In genomic region chr3:98513136-98513535, GRCh38 we compare ENCODE assay signal across 1 cellular context.
TF ChIP-seq lines count a peak whose summit lies in the region.

No MANE protein-coding gene starts in this region.

TF ChIP-seq in SK-N-SH treated with all-trans-retinoic acid at 6 μM for 48 hours, 23 proteins besides CTCF, POLR2A, EP300 and RAD21 (continued from another document):
- TF ChIP-seq, protein P1, sequence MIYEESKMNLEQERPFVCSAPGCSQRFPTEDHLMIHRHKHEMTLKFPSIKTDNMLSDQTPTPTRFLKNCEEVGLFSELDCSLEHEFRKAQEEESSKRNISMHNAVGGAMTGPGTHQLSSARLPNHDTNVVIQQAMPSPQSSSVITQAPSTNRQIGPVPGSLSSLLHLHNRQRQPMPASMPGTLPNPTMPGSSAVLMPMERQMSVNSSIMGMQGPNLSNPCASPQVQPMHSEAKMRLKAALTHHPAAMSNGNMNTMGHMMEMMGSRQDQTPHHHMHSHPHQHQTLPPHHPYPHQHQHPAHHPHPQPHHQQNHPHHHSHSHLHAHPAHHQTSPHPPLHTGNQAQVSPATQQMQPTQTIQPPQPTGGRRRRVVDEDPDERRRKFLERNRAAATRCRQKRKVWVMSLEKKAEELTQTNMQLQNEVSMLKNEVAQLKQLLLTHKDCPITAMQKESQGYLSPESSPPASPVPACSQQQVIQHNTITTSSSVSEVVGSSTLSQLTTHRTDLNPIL (CRISPR knock-in tag; IDR thresholded peaks at IDR 0.05; ENCODE audit: low read depth) = no peak
- TF ChIP-seq OSR1 (CRISPR knock-in tag; IDR thresholded peaks at IDR 0.05) (no peak), ZNF70 (CRISPR knock-in tag; IDR thresholded peaks at IDR 0.05) (no peak), TSHZ2 (CRISPR knock-in tag; IDR thresholded peaks at IDR 0.05) (no peak), ZFP30 (CRISPR knock-in tag; IDR thresholded peaks at IDR 0.05) (no peak), GLIS3 (CRISPR knock-in tag; IDR thresholded peaks at IDR 0.05) (no peak), RARB (CRISPR knock-in tag; IDR thresholded peaks at IDR 0.05) (no peak), ZNF565 (CRISPR knock-in tag; conservative IDR thresholded peaks at IDR 0.05; ENCODE audit: low read depth) (no peak), ZNF8 (CRISPR knock-in tag; IDR thresholded peaks at IDR 0.05) (no peak), TOX (CRISPR knock-in tag; IDR thresholded peaks at IDR 0.05; ENCODE audit: borderline replicate concordance) (no peak), TCF4 (CRISPR knock-in tag; IDR thresholded peaks at IDR 0.05; ENCODE audit: borderline replicate concordance) (no peak), ESRRG (CRISPR knock-in tag; IDR thresholded peaks at IDR 0.05) (no peak), ZC3H10 (CRISPR knock-in tag; IDR thresholded peaks at IDR 0.05) (no peak), ZFP3 (CRISPR knock-in tag; IDR thresholded peaks at IDR 0.05) (no peak), CSRNP3 (CRISPR knock-in tag; IDR thresholded peaks at IDR 0.05) (no peak), BACH2 (CRISPR knock-in tag; IDR thresholded peaks at IDR 0.05; ENCODE audit: borderline replicate concordance) (no peak), CSDC2 (CRISPR knock-in tag; IDR thresholded peaks at IDR 0.05) (no peak)
- TF ChIP-seq, protein P2, sequence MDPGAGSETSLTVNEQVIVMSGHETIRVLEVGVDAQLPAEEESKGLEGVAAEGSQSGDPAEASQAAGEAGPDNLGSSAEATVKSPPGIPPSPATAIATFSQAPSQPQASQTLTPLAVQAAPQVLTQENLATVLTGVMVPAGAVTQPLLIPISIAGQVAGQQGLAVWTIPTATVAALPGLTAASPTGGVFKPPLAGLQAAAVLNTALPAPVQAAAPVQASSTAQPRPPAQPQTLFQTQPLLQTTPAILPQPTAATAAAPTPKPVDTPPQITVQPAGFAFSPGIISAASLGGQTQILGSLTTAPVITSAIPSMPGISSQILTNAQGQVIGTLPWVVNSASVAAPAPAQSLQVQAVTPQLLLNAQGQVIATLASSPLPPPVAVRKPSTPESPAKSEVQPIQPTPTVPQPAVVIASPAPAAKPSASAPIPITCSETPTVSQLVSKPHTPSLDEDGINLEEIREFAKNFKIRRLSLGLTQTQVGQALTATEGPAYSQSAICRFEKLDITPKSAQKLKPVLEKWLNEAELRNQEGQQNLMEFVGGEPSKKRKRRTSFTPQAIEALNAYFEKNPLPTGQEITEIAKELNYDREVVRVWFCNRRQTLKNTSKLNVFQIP (CRISPR knock-in tag; IDR thresholded peaks at IDR 0.05; ENCODE audit: borderline replicate concordance, low read depth) = no peak
- TF ChIP-seq, protein P3, sequence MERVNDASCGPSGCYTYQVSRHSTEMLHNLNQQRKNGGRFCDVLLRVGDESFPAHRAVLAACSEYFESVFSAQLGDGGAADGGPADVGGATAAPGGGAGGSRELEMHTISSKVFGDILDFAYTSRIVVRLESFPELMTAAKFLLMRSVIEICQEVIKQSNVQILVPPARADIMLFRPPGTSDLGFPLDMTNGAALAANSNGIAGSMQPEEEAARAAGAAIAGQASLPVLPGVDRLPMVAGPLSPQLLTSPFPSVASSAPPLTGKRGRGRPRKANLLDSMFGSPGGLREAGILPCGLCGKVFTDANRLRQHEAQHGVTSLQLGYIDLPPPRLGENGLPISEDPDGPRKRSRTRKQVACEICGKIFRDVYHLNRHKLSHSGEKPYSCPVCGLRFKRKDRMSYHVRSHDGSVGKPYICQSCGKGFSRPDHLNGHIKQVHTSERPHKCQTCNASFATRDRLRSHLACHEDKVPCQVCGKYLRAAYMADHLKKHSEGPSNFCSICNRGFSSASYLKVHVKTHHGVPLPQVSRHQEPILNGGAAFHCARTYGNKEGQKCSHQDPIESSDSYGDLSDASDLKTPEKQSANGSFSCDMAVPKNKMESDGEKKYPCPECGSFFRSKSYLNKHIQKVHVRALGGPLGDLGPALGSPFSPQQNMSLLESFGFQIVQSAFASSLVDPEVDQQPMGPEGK (CRISPR knock-in tag; IDR thresholded peaks at IDR 0.05; ENCODE audit: borderline replicate concordance) = no peak
